Comparison of ENCODE assay signal across 8 cellular contexts in the genomic region with DNA sequence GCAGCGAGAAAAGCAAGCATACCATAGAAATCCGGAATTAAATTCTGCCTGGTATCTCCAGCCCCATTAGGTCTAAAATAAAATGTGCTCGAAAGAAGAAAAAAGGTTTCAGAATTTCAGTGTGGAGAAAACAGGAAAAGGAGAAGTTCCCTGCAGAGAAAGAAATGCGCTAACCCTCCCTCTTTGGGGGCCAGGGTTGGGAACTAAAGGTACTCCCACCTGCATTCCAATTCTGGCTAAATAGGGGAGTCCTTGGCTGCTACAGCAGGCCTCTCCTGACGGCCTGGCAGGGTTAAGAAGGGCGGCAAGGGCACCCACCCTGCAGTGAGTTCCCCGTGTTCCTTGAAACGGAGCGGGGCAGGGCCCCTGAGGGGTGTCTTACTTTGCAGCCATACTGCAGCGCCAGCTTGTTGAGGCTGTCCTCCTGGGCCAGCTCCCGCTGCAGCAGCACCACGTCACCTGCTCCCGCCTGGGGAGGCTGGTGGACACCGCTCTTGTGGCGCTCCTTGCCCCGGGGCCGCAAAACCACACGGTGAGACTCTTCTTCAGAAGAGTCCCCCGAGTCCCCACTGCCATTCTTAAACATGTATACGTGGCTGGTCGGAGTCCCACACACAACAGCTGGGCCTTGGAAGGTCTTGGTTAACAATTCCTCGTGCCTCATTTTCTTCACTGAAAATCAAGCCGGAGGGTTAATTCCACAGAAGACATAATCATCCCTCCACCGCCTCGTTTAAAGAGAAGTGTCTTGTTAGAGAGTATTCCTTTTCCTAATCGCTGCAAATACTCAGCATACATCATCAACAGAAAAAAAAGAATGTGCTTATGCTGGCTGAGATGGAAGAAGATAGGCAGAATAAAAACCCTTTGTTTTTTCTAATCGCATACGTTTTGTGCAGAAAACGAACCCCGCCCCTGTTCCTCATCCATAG. TPM values are rescaled to one million over a fixed set of nuclear protein-coding genes. Genes with fewer than 3 reads are reported as not detected.
DNase-seq lines count a peak whose midpoint lies in the region; ATAC-seq and TF ChIP-seq lines count a peak whose summit lies in the region.

No MANE protein-coding gene starts in this region.

- H3K27ac Mint-ChIP-seq in CD8-positive, alpha-beta T cell = no peak overlapping the region
- H3K27ac Mint-ChIP-seq in stimulated activated naive B cell treated with anti-CD40 and anti-IgM and Interleukin-4, amounts not matched to agents 10 μg/mL and 1 μg/mL and 100 μg/mL, for 72 hours = no peak overlapping the region

- H3K4me3 ChIP-seq in CD8-positive, alpha-beta T cell (ENCODE audit: low read depth, low read length) = peak overlapping the region; percentile 69
- H3K4me3 ChIP-seq in SK-N-MC (peak overlapping the region; percentile 86), fibroblast of pulmonary artery (replicated peaks; ENCODE audit: low read depth, low read length) (peak overlapping the region; percentile 78), ovary (peak overlapping the region; percentile 99)

- no peak for TF ChIP-seq EP300 in ovary (IDR thresholded peaks at IDR 0.05)

- H3K27ac ChIP-seq in CD8-positive, alpha-beta T cell (ENCODE audit: low read depth, low read length) = no peak overlapping the region
- H3K27ac ChIP-seq in SK-N-MC (no peak overlapping the region), ovary (no peak overlapping the region)

- CTCF ChIA-PET in CD8-positive, alpha-beta T cell (lab: Charles Lee) = interaction anchor here (1.0 to 2.8 kb wide), 2 partner anchors 27 to 459 kb away, joined by 3 to 13 read pairs; no protein-coding TSS in a partner anchor

- no peak for TF ChIP-seq CTCF in CD8-positive, alpha-beta T cell (IDR thresholded peaks at IDR 0.05)
- TF ChIP-seq CTCF in fibroblast of pulmonary artery (IDR thresholded peaks at IDR 0.05; ENCODE audit: low read length, missing control alignments) (no peak), ovary (IDR thresholded peaks at IDR 0.05) (no peak)

- H3K27me3 ChIP-seq in CD8-positive, alpha-beta T cell (ENCODE audit: insufficient read depth, low read length) = no peaks in the 10 kb centered on the region
- H3K27me3 ChIP-seq in ovary = no peaks in the 10 kb centered on the region

- H3K36me3 Mint-ChIP-seq in CD8-positive, alpha-beta T cell = peaks cover 24% of the 10 kb centered on the region
- peaks cover 5 to 15% of the 10 kb centered on the region in 2 donors for H3K36me3 Mint-ChIP-seq in stimulated activated naive B cell treated with anti-CD40 and anti-IgM and Interleukin-4, amounts not matched to agents 10 μg/mL and 1 μg/mL and 100 μg/mL, for 72 hours

- no peak for DNase-seq in CD8-positive, alpha-beta T cell
- DNase-seq in SK-N-MC (ENCODE audit: low read depth, low spot score) (no peak), fibroblast of pulmonary artery (ENCODE audit: low read depth) (peak; percentile 26), ovary (peak in 2 of 5 donors; percentile 38 to 47), NCI-H2227 (lab: John Stamatoyannopoulos, UW; ENCODE audit: unreplicated experiment) (no peak), DMS153 (lab: John Stamatoyannopoulos, UW) (no peak)
- DNase-seq in stimulated activated naive B cell treated with anti-CD40 and anti-IgM and Interleukin-4, amounts not matched to agents 10 μg/mL and 1 μg/mL and 100 μg/mL, for 72 hours = no peak
- no peak for DNase-seq in stimulated activated naive CD4-positive, alpha-beta T cell (lab: John Stamatoyannopoulos, UW)

- peak overlapping the region; percentile 28 for H3K9ac ChIP-seq in SK-N-MC (ENCODE audit: insufficient read length)

- intact Hi-C loops in CD8-positive, alpha-beta T cell (cut with DNase I, micrococcal nuclease) = loop anchor here (2.0 to 10.0 kb wide), 12 partner anchors 27 to 1921 kb away; a partner anchor contains a TSS
- intact Hi-C loops in ovary (cut with DNase I) = no loop called here

- H3K4me3 Mint-ChIP-seq in CD8-positive, alpha-beta T cell = peak overlapping the region; percentile 89
- H3K4me3 Mint-ChIP-seq in stimulated activated naive B cell treated with anti-CD40 and anti-IgM and Interleukin-4, amounts not matched to agents 10 μg/mL and 1 μg/mL and 100 μg/mL, for 72 hours = peak overlapping the region in 1 of 2 donors; percentile 16

- peaks cover 13% of the 10 kb centered on the region for H3K4me1 ChIP-seq in CD8-positive, alpha-beta T cell (ENCODE audit: insufficient read depth, low read length)
- peaks cover 4% of the 10 kb centered on the region for H3K4me1 ChIP-seq in ovary (ENCODE audit: insufficient read depth)

- POLR2A ChIA-PET in CD8-positive, alpha-beta T cell (lab: Charles Lee) = interaction anchor here (1.0 kb wide), 1 partner anchor 480 kb away, joined by 3 read pairs; no protein-coding TSS in a partner anchor

- TF ChIP-seq POLR2A in ovary (IDR thresholded peaks at IDR 0.05) = no peak

- H3K9me3 ChIP-seq in CD8-positive, alpha-beta T cell (ENCODE audit: low read length) = no peaks in the 10 kb centered on the region
- no peaks in the 10 kb centered on the region for H3K9me3 ChIP-seq in SK-N-MC (ENCODE audit: low read depth, low read length)
- H3K9me3 ChIP-seq in ovary = no peaks in the 10 kb centered on the region

- WGBS in ovary, 3 donors = 69 to 76% (median 70%) methylated on average over 30 of the region's 30 CpGs

- H3K9me3 Mint-ChIP-seq in CD8-positive, alpha-beta T cell = no peaks in the 10 kb centered on the region
- H3K9me3 Mint-ChIP-seq in stimulated activated naive B cell treated with anti-CD40 and anti-IgM and Interleukin-4, amounts not matched to agents 10 μg/mL and 1 μg/mL and 100 μg/mL, for 72 hours = peaks cover 0 to 2% of the 10 kb centered on the region in 2 donors

- H3K4me1 Mint-ChIP-seq in CD8-positive, alpha-beta T cell (ENCODE audit: low read depth) = peaks cover 19% of the 10 kb centered on the region
- peaks cover 8 to 16% of the 10 kb centered on the region in 2 donors for H3K4me1 Mint-ChIP-seq in stimulated activated naive B cell treated with anti-CD40 and anti-IgM and Interleukin-4, amounts not matched to agents 10 μg/mL and 1 μg/mL and 100 μg/mL, for 72 hours

- H3K27me3 Mint-ChIP-seq in CD8-positive, alpha-beta T cell (ENCODE audit: low read depth) = no peaks in the 10 kb centered on the region
- H3K27me3 Mint-ChIP-seq in stimulated activated naive B cell treated with anti-CD40 and anti-IgM and Interleukin-4, amounts not matched to agents 10 μg/mL and 1 μg/mL and 100 μg/mL, for 72 hours = no peaks in the 10 kb centered on the region

- no peak for ATAC-seq in CD8-positive, alpha-beta T cell
- no peak for ATAC-seq in stimulated activated naive B cell treated with anti-CD40 and anti-IgM and Interleukin-4, amounts not matched to agents 10 μg/mL and 1 μg/mL and 100 μg/mL, for 72 hours (replicated peaks)

- no peaks in the 10 kb centered on the region for H3K36me3 ChIP-seq in CD8-positive, alpha-beta T cell (ENCODE audit: insufficient read depth, low read length)
- no peaks in the 10 kb centered on the region for H3K36me3 ChIP-seq in SK-N-MC (ENCODE audit: insufficient read depth, low read length)
- H3K36me3 ChIP-seq in ovary = no peaks in the 10 kb centered on the region

RNA-seq across cellular contexts. Expression of a gene that starts 1.6 kb away (rescaled TPM):
- 1 to 10 TPM; 7.6 to 7.7 TPM for total RNA-seq in CD8-positive, alpha-beta T cell
- 10 to 100 TPM in 5 of 7 donors, 1 to 10 TPM in 2; 6.2 to 12.9 (median 10.3) TPM for total RNA-seq in ovary
- 1 to 10 TPM; 4.9 to 9.0 TPM for polyA plus RNA-seq in ovary

Comparison
In these comparisons a context has a peak if more than half of its experiments do, and no peak if none do; other contexts are left out.
1. intact Hi-C loops: an anchor here in CD8-positive, alpha-beta T cell (2.0 to 10.0 kb wide); none called in ovary.